13 cellular contexts compared by ENCODE assay signal in the genomic region with DNA sequence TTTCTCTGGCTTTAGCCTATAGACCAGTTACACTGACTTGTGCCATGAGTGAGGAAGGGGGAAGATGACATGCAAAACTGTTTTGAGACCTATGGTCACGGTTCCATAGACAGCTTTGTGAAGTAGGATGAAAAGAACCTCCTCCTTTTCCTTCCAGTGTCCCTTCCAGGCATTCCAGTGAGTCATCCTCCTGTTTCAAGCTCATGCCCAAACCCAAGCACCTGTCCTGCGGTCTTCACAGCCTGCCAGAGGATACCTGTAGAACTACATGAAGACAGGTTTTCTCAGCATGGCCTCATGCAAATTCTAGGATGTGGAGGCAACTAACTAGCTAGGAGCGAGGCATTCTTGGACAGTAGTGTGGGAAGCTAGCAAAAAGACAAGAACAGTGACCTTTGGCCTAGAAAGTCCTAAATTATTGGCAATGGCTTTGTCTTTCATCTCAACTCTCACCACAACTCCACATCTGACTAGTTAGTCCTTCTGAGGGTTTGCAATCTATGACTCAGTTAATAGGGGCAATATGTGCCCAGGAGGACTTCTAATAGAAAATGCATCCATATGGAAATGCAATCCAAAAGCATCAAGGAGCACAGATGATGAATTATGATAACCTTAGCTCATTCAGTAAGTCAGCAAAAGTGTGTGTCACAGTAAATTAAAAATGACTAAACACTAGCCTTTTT.
"Had no signal": no experiment of that assay in that cellular context is flagged by ENCODE, and none has a peak within 500 bp of the region (broad histone marks: within the 10 kb centered on the region; RNA-seq: fewer than 3 reads in every experiment).

No MANE protein-coding gene starts in this region.

- H3K9me3 ChIP-seq: lower lobe of right lung, neutrophil, right atrium auricular region, uterus had no signal

- H3K9me3 Mint-ChIP-seq: activated CD4-positive, alpha-beta memory T cell treated with anti-CD3 and anti-CD28 coated beads, Interleukin-2, amount 10 ng/mL, durations not matched to agents 7 days and 5 days had no signal

- H3K4me3 Mint-ChIP-seq: activated CD4-positive, alpha-beta memory T cell treated with anti-CD3 and anti-CD28 coated beads, Interleukin-2, amount 10 ng/mL, durations not matched to agents 7 days and 5 days; naive thymus-derived CD8-positive, alpha-beta T cell had no signal

- H3K27ac ChIP-seq: lower lobe of right lung, neutrophil, right atrium auricular region, tibial artery, uterus had no signal

- DNase-seq: activated CD4-positive, alpha-beta memory T cell treated with anti-CD3 and anti-CD28 coated beads, Interleukin-2, amount 10 ng/mL, durations not matched to agents 7 days and 5 days; activated CD4-positive, alpha-beta T cell treated with anti-CD3 and anti-CD28 coated beads for 1 hour; aorta; hippocampal formation; left cardiac atrium; lower lobe of right lung; naive thymus-derived CD8-positive, alpha-beta T cell; small intestine; T-helper 9 cell; tibial artery; uterus had no signal

- H3K4me3 ChIP-seq: lower lobe of right lung, right atrium auricular region, tibial artery, uterus had no signal

- H3K4me1 Mint-ChIP-seq: activated CD4-positive, alpha-beta memory T cell treated with anti-CD3 and anti-CD28 coated beads, Interleukin-2, amount 10 ng/mL, durations not matched to agents 7 days and 5 days; naive thymus-derived CD8-positive, alpha-beta T cell had no signal

- H3K36me3 ChIP-seq: lower lobe of right lung, neutrophil, right atrium auricular region, tibial artery, uterus had no signal

- H3K27ac Mint-ChIP-seq: activated CD4-positive, alpha-beta memory T cell treated with anti-CD3 and anti-CD28 coated beads, Interleukin-2, amount 10 ng/mL, durations not matched to agents 7 days and 5 days; naive thymus-derived CD8-positive, alpha-beta T cell had no signal

- H3K27me3 ChIP-seq: neutrophil, right atrium auricular region, tibial artery, uterus had no signal

- H3K4me1 ChIP-seq: lower lobe of right lung, right atrium auricular region, tibial artery, uterus had no signal
